ENCODE assay signal across 8 cellular contexts in the genomic region with DNA sequence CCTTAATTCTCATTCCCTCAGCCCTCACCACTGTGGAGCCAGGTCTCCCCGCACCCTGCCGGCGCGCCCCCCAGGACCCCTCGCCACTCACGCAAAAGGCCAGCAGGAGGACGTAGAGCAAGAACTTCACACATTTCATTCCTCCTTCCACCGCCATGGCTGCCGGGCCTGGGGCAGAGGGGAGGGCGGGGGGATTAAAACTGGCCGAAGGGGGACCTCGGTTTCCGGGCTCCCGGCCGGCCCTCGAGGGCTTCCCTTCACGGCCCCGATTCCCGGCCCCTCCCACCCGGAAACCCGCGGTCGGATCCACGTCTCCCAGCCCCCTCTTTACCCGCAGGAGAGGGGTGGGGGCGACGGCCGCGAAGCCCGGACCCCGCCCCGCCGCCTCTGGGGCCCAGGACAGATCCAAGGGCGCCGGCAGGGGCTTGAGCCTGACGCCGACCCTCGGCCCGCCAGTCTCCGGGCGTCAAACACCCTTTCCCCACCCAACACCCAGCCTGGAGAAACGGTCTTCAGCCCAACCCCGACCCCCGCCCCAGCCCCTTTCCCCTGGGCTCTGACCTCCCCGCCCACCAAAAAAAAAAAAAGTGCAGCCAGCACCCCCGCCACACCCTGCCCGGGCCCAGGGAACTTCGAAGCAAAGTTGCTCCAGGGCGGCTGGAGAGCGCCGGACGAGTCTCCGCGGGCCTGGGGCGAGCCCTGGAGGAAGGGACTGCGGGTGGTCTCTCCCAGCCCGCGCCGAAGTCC. TPM values are rescaled to one million over a fixed set of nuclear protein-coding genes. Genes with fewer than 3 reads are reported as not detected.
DNase-seq lines count a peak whose midpoint lies in the region; ATAC-seq and TF ChIP-seq lines count a peak whose summit lies in the region.

No MANE protein-coding gene starts in this region.

- CTCF ChIA-PET in CD4-positive, alpha-beta memory T cell (lab: Charles Lee; ENCODE audit: partially characterized antibody) = interaction anchor here (0.8 to 4.7 kb wide), 3 partner anchors 11 to 211 kb away, joined by 3 to 57 read pairs (median 9); partner anchors contain the start of gene BLOC1S1
- CTCF ChIA-PET in HEK293T (lab: Yijun Ruan, JAX) = no interaction called here

- peaks cover 28% of the 10 kb centered on the region for H3K4me1 ChIP-seq in CD4-positive, alpha-beta memory T cell (ENCODE audit: insufficient read depth, low read length)

- peak; percentile 22 for ATAC-seq in GM18867 (IDR thresholded peaks at IDR 0.05; ENCODE audit: unreplicated experiment)
- peak; percentile 15 for ATAC-seq in HG03460 (IDR thresholded peaks at IDR 0.05; ENCODE audit: unreplicated experiment)
- no peak for ATAC-seq in natural killer cell

- H3K4me3 Mint-ChIP-seq in CD4-positive, alpha-beta memory T cell = peak overlapping the region; percentile 69 to 87 (median 84)
- H3K4me3 Mint-ChIP-seq in natural killer cell = peak overlapping the region; percentile 88

- H3K27me3 ChIP-seq in CD4-positive, alpha-beta memory T cell (ENCODE audit: insufficient read depth, low read length) = no peaks in the 10 kb centered on the region

- no peaks in the 10 kb centered on the region for H3K36me3 ChIP-seq in CD4-positive, alpha-beta memory T cell (ENCODE audit: insufficient read depth, low read length)

- peak overlapping the region; percentile 70 to 93 (median 88) for H3K27ac Mint-ChIP-seq in CD4-positive, alpha-beta memory T cell
- H3K27ac Mint-ChIP-seq in natural killer cell = peak overlapping the region; percentile 69 to 95

- peak overlapping the region in 1 of 2 donors; percentile 86 for H3K4me3 ChIP-seq in CD4-positive, alpha-beta memory T cell (ENCODE audit: low read length in 2 of 2)
- H3K4me3 ChIP-seq in WI38 (ENCODE audit: low read depth, low read length) (peak overlapping the region; percentile 95), fibroblast of the aortic adventitia (ENCODE audit: low read depth, low read length) (peak overlapping the region; percentile 97)

- no peak for DNase-seq in CD4-positive, alpha-beta memory T cell
- DNase-seq in fibroblast of the aortic adventitia (ENCODE audit: low read depth) (peak; percentile 63), natural killer cell (no peak), HEK293T (ENCODE audit: extremely low spot score) (no peak), HuH-7.5 (ENCODE audit: low spot score) (no peak)

- peaks cover 33 to 52% (median 42%) of the 10 kb centered on the region in 4 donors for H3K4me1 Mint-ChIP-seq in CD4-positive, alpha-beta memory T cell
- H3K4me1 Mint-ChIP-seq in natural killer cell = peaks cover 43 to 66% of the 10 kb centered on the region in 2 donors

- H3K9me3 ChIP-seq in CD4-positive, alpha-beta memory T cell (ENCODE audit: control insufficient read depth in 1 of 2, low read length in 2 of 2) = no peaks in the 10 kb centered on the region

- POLR2A ChIA-PET in CD4-positive, alpha-beta memory T cell (lab: Charles Lee; ENCODE audit: partially characterized antibody) = interaction anchor here (0.8 to 3.5 kb wide), 11 partner anchors 9 to 493 kb away, joined by 3 to 42 read pairs (median 5); partner anchors contain the start of genes BLOC1S1, GDF11, PYM1 and RDH5
- POLR2A ChIA-PET in HEK293T (lab: Yijun Ruan, JAX) = interaction anchor here (1.2 to 3.1 kb wide), 10 partner anchors 10 to 101 kb away, joined by 3 to 30 read pairs (median 6); partner anchors contain the start of genes BLOC1S1, DNAJC14, ITGA7 and ORMDL2

- no peak for TF ChIP-seq CTCF in WI38 (IDR thresholded peaks at IDR 0.05; ENCODE audit: low read depth, low read length)
- TF ChIP-seq CTCF in fibroblast of the aortic adventitia (IDR thresholded peaks at IDR 0.05; ENCODE audit: insufficient read depth, low read length) = no peak
- no peak for TF ChIP-seq CTCF in natural killer cell (IDR thresholded peaks at IDR 0.05)

- H3K27ac ChIP-seq in CD4-positive, alpha-beta memory T cell (ENCODE audit: low read depth, low read length) = peak overlapping the region; percentile 60

- peaks cover 0 to 1% (median 0%) of the 10 kb centered on the region in 8 donors for H3K9me3 Mint-ChIP-seq in CD4-positive, alpha-beta memory T cell
- H3K9me3 Mint-ChIP-seq in natural killer cell = no peaks in the 10 kb centered on the region

- intact Hi-C loops in CD4-positive, alpha-beta memory T cell (cut with micrococcal nuclease) = no loop called here
- intact Hi-C loops in natural killer cell (cut with micrococcal nuclease) = loop anchor here (5.0 kb wide), 1 partner anchor 204 kb away; the partner anchor contains the start of gene DGKA

- H3K27me3 Mint-ChIP-seq in CD4-positive, alpha-beta memory T cell = no peaks in the 10 kb centered on the region
- no peaks in the 10 kb centered on the region for H3K27me3 Mint-ChIP-seq in natural killer cell (ENCODE audit: low read depth in 2 of 2)

- peaks cover 4 to 18% of the 10 kb centered on the region in 2 donors for H3K36me3 Mint-ChIP-seq in CD4-positive, alpha-beta memory T cell
- peaks cover 10% of the 10 kb centered on the region for H3K36me3 Mint-ChIP-seq in natural killer cell

TF ChIP-seq in HEK293T, 16 proteins besides CTCF, POLR2A, EP300 and RAD21:
- no peak for TF ChIP-seq SP1 (IDR thresholded peaks at IDR 0.05)
- TF ChIP-seq BHLHE40 (IDR thresholded peaks at IDR 0.05; ENCODE audit: borderline replicate concordance) = no peak
- no peak for TF ChIP-seq LEF1 (IDR thresholded peaks at IDR 0.05; ENCODE audit: borderline replicate concordance)
- no peak for TF ChIP-seq ELF4 (IDR thresholded peaks at IDR 0.05)
- TF ChIP-seq, protein P1, sequence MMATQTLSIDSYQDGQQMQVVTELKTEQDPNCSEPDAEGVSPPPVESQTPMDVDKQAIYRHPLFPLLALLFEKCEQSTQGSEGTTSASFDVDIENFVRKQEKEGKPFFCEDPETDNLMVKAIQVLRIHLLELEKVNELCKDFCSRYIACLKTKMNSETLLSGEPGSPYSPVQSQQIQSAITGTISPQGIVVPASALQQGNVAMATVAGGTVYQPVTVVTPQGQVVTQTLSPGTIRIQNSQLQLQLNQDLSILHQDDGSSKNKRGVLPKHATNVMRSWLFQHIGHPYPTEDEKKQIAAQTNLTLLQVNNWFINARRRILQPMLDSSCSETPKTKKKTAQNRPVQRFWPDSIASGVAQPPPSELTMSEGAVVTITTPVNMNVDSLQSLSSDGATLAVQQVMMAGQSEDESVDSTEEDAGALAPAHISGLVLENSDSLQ (IDR thresholded peaks at IDR 0.05) = no peak
- no peak for TF ChIP-seq FOXA1 (IDR thresholded peaks at IDR 0.05)
- no peak for TF ChIP-seq CTBP1 (IDR thresholded peaks at IDR 0.05; ENCODE audit: borderline replicate concordance)
- TF ChIP-seq FOXK2 (IDR thresholded peaks at IDR 0.05) = no peak
- no peak; the same call in 1 of the 2 replicates for TF ChIP-seq L3MBTL2 (conservative IDR thresholded peaks at IDR 0.05)
- TF ChIP-seq HDGF (IDR thresholded peaks at IDR 0.05; ENCODE audit: borderline replicate concordance) = no peak
- no peak for TF ChIP-seq ZNF384 (IDR thresholded peaks at IDR 0.05)
- no peak for TF ChIP-seq TARDBP (IDR thresholded peaks at IDR 0.05)
- no peak for TF ChIP-seq FOXM1 (IDR thresholded peaks at IDR 0.05; ENCODE audit: borderline replicate concordance)
- no peak for TF ChIP-seq NFRKB (IDR thresholded peaks at IDR 0.05)
- no peak for TF ChIP-seq ARNT (IDR thresholded peaks at IDR 0.05)
- TF ChIP-seq SUZ12 (IDR thresholded peaks at IDR 0.05) = no peak

RNA-seq across cellular contexts. Expression of gene CD63, which starts 0.5 kb away (rescaled TPM):
- total RNA-seq in CD4-positive, alpha-beta memory T cell = 10 to 100 TPM; 76.4 to 79.7 TPM
- 100 to 1,000 TPM; 191 to 349 TPM for polyA plus RNA-seq in CD4-positive, alpha-beta memory T cell
- 2,365 and 6,536 TPM in 2 replicates for total RNA-seq in fibroblast of the aortic adventitia (ENCODE audit: low replicate concordance)
- total RNA-seq in natural killer cell = 100 to 1,000 TPM; 296 to 441 (median 319) TPM

RNA-seq across cellular contexts. Expression of gene RDH5, which starts 8.2 kb away (rescaled TPM):
- total RNA-seq in CD4-positive, alpha-beta memory T cell = 10 to 100 TPM; 29.9 to 32.5 TPM
- 1 to 10 TPM; 1.4 to 1.8 TPM for polyA plus RNA-seq in CD4-positive, alpha-beta memory T cell
- total RNA-seq in fibroblast of the aortic adventitia (ENCODE audit: low replicate concordance) = 13.3 and 17.7 TPM in 2 replicates
- total RNA-seq in natural killer cell = 10 to 100 TPM in 2 of 3 donors, 1 to 10 TPM in 1; 9.6 to 19.0 (median 10.1) TPM

RNA-seq across cellular contexts. Expression of gene BLOC1S1, which starts 12.5 kb away (rescaled TPM):
- 10 to 100 TPM; 80.3 to 87.0 TPM for total RNA-seq in CD4-positive, alpha-beta memory T cell
- polyA plus RNA-seq in CD4-positive, alpha-beta memory T cell = 10 to 100 TPM; 75.1 to 87.1 TPM
- total RNA-seq in fibroblast of the aortic adventitia (ENCODE audit: low replicate concordance) (64.1 and 70.2 TPM in 2 replicates), natural killer cell (10 to 100 TPM; 75.8 to 83.7 (median 81.0) TPM)

RNA-seq across cellular contexts. Expression of gene GDF11, which starts 14.6 kb away (rescaled TPM):
- total RNA-seq in CD4-positive, alpha-beta memory T cell = 10 to 100 TPM; 15.1 to 15.8 TPM
- 1 to 10 TPM in 1 of 2 donors, under 1 TPM in 1; 0.25 to 1.6 TPM for polyA plus RNA-seq in CD4-positive, alpha-beta memory T cell
- total RNA-seq in fibroblast of the aortic adventitia (ENCODE audit: low replicate concordance) (2.4 and 4.7 TPM in 2 replicates), natural killer cell (10 to 100 TPM in 2 of 3 donors, 1 to 10 TPM in 1; 9.2 to 12.1 (median 10.2) TPM)

RNA-seq across cellular contexts. Expression of gene ITGA7, which starts 20.7 kb away (rescaled TPM):
- 1 to 10 TPM; 2.5 to 2.9 TPM for total RNA-seq in CD4-positive, alpha-beta memory T cell
- not detected for polyA plus RNA-seq in CD4-positive, alpha-beta memory T cell
- total RNA-seq in fibroblast of the aortic adventitia (ENCODE audit: low replicate concordance) = 13.9 and 37.6 TPM in 2 replicates
- total RNA-seq in natural killer cell = 1 to 10 TPM; 2.8 to 4.6 (median 4.3) TPM

Comparison
In these comparisons a context has a peak if more than half of its experiments do, and no peak if none do; other contexts are left out.
1. ATAC-seq: peak in GM18867 (single experiment) and HG03460 (single experiment); none in natural killer cell (0 of 3).